In genomic region chr15:73996939-73997338, GRCh38 we compare ENCODE assay signal across 1 cellular context.
TF ChIP-seq lines count a peak whose summit lies in the region.

No MANE protein-coding gene starts in this region.

TF ChIP-seq in K562, 482 proteins besides CTCF, POLR2A, EP300 and RAD21 (continued from another document):
- TF ChIP-seq ZNF655 (CRISPR knock-in tag; IDR thresholded peaks at IDR 0.05) (no peak), POLR2B (IDR thresholded peaks at IDR 0.05; ENCODE audit: low read depth, partially characterized antibody) (no peak), NEUROD1 (IDR thresholded peaks at IDR 0.05; ENCODE audit: borderline replicate concordance, low read depth, low read length, partially characterized antibody) (no peak), CREM (IDR thresholded peaks at IDR 0.05; ENCODE audit: low read depth) (no peak), NFATC3 (IDR thresholded peaks at IDR 0.05) (no peak), MTF1 (CRISPR knock-in tag; IDR thresholded peaks at IDR 0.05; ENCODE audit: borderline replicate concordance) (no peak), MCM2 (IDR thresholded peaks at IDR 0.05; ENCODE audit: low read depth) (no peak), ZNF75A (CRISPR knock-in tag; IDR thresholded peaks at IDR 0.05) (no peak)
